In genomic region chr22:50260801-50261614, GRCh38 we compare ENCODE assay signal across 1 cellular context.
TF ChIP-seq lines count a peak whose summit lies in the region.

No MANE protein-coding gene starts in this region.

TF ChIP-seq in HepG2, 621 proteins besides CTCF, POLR2A, EP300 and RAD21 (continued from another document and continues in another):
- TF ChIP-seq ZNF775 (CRISPR knock-in tag; IDR thresholded peaks at IDR 0.05; ENCODE audit: borderline replicate concordance), result no peak
- no peak for TF ChIP-seq ZNF207 (IDR thresholded peaks at IDR 0.05; ENCODE audit: borderline replicate concordance)
- peak; percentile 26; the same call in 1 of the 2 replicates for TF ChIP-seq DR1 (CRISPR knock-in tag; IDR thresholded peaks at IDR 0.05)
- no peak for TF ChIP-seq DNMT1 (CRISPR knock-in tag; IDR thresholded peaks at IDR 0.05)
- TF ChIP-seq PTBP1 (IDR thresholded peaks at IDR 0.05; ENCODE audit: low read depth, low read length, poor library complexity, severe bottlenecking), result no peak
- no peak for TF ChIP-seq GPBP1L1 (CRISPR knock-in tag; IDR thresholded peaks at IDR 0.05)
- TF ChIP-seq SALL1 (CRISPR knock-in tag; IDR thresholded peaks at IDR 0.05), result peak; percentile 34; the same call in 1 of the 2 replicates
- TF ChIP-seq TERF1 (CRISPR knock-in tag; IDR thresholded peaks at IDR 0.05), result no peak
- TF ChIP-seq ESRRA (CRISPR knock-in tag; IDR thresholded peaks at IDR 0.05; ENCODE audit: low read depth), result no peak
- 0 out of 2 replicates have a peak, but pooled peaks have one; percentile 42 for TF ChIP-seq ZNF639 (CRISPR knock-in tag; conservative IDR thresholded peaks at IDR 0.05)
- no peak for TF ChIP-seq ZNF740 (CRISPR knock-in tag; IDR thresholded peaks at IDR 0.05)
- TF ChIP-seq ZIK1 (CRISPR knock-in tag; IDR thresholded peaks at IDR 0.05; ENCODE audit: borderline replicate concordance, low read depth), result no peak
- no peak for TF ChIP-seq ONECUT2 (CRISPR knock-in tag; IDR thresholded peaks at IDR 0.05)
- TF ChIP-seq MXD4 (CRISPR knock-in tag; IDR thresholded peaks at IDR 0.05), result peak; percentile 76
- TF ChIP-seq MAFK (conservative IDR thresholded peaks at IDR 0.05 in 1 of 2, IDR thresholded peaks at IDR 0.05 in 1 of 2; ENCODE audit: low read length in 2 of 2), result no peak
- no peak for TF ChIP-seq MAZ (IDR thresholded peaks at IDR 0.05; ENCODE audit: borderline replicate concordance, low read depth, low read length)
- peak; percentile 41; the same call in 1 of the 2 replicates for TF ChIP-seq MAZ (CRISPR knock-in tag; IDR thresholded peaks at IDR 0.05; ENCODE audit: low read depth)
- no peak for TF ChIP-seq ZNF333 (CRISPR knock-in tag; IDR thresholded peaks at IDR 0.05; ENCODE audit: borderline replicate concordance)
- TF ChIP-seq ZNF580 (CRISPR knock-in tag; IDR thresholded peaks at IDR 0.05; ENCODE audit: borderline replicate concordance, low read depth), result no peak
- TF ChIP-seq ZNF468 (CRISPR knock-in tag; IDR thresholded peaks at IDR 0.05), result no peak
- peak; percentile 72 for TF ChIP-seq ZBTB14 (CRISPR knock-in tag; IDR thresholded peaks at IDR 0.05)
- no peak for TF ChIP-seq ZNF10 (CRISPR knock-in tag; IDR thresholded peaks at IDR 0.05; ENCODE audit: borderline replicate concordance, low read depth)
- no peak for TF ChIP-seq RBM22 (optimal IDR thresholded peaks at IDR 0.05; ENCODE audit: low read length)
- TF ChIP-seq ATF2 (CRISPR knock-in tag; IDR thresholded peaks at IDR 0.05), result no peak
- TF ChIP-seq ZNF282 (IDR thresholded peaks at IDR 0.05; ENCODE audit: partially characterized antibody), result no peak
- 0 out of 2 replicates have a peak, but pooled peaks have one; percentile 54 for TF ChIP-seq ZNF205 (CRISPR knock-in tag; IDR thresholded peaks at IDR 0.05)
- TF ChIP-seq NFIB (CRISPR knock-in tag; IDR thresholded peaks at IDR 0.05; ENCODE audit: borderline replicate concordance), result no peak
- no peak for TF ChIP-seq REXO4 (CRISPR knock-in tag; IDR thresholded peaks at IDR 0.05; ENCODE audit: borderline replicate concordance)
- no peak for TF ChIP-seq RFX5 (IDR thresholded peaks at IDR 0.05; ENCODE audit: low read depth, low read length)
- no peak for TF ChIP-seq ZNF414 (CRISPR knock-in tag; IDR thresholded peaks at IDR 0.05)
- no peak for TF ChIP-seq ZNF12 (CRISPR knock-in tag; IDR thresholded peaks at IDR 0.05)
- TF ChIP-seq ATM (IDR thresholded peaks at IDR 0.05; ENCODE audit: borderline replicate concordance), result no peak
- 0 out of 2 replicates have a peak, but pooled peaks have one; percentile 21 for TF ChIP-seq ZNF501 (CRISPR knock-in tag; IDR thresholded peaks at IDR 0.05)
- no peak; the same call in 1 of the 2 replicates for TF ChIP-seq TBX2 (CRISPR knock-in tag; IDR thresholded peaks at IDR 0.05; ENCODE audit: borderline replicate concordance)
- no peak for TF ChIP-seq NFIC (IDR thresholded peaks at IDR 0.05; ENCODE audit: low read length)
- no peak for TF ChIP-seq KLF16 (CRISPR knock-in tag; IDR thresholded peaks at IDR 0.05)
- no peak for TF ChIP-seq SMARCC2 (IDR thresholded peaks at IDR 0.05)
- no peak for TF ChIP-seq RFX3 (CRISPR knock-in tag; IDR thresholded peaks at IDR 0.05)
- no peak for TF ChIP-seq CENPBD1 (CRISPR knock-in tag; IDR thresholded peaks at IDR 0.05; ENCODE audit: borderline replicate concordance, low read depth)
- no peak for TF ChIP-seq ATF3 (CRISPR knock-in tag; IDR thresholded peaks at IDR 0.05)
- TF ChIP-seq FIP1L1 (IDR thresholded peaks at IDR 0.05; ENCODE audit: borderline replicate concordance, insufficient read depth, low read depth, low read length), result no peak
- TF ChIP-seq ZNF33B (CRISPR knock-in tag; IDR thresholded peaks at IDR 0.05), result 0 out of 2 replicates have a peak, but pooled peaks have one; percentile 81
- no peak for TF ChIP-seq ZNF17 (CRISPR knock-in tag; IDR thresholded peaks at IDR 0.05)
- 0 out of 2 replicates have a peak, but pooled peaks have one; percentile 44 for TF ChIP-seq FOXC1 (CRISPR knock-in tag; IDR thresholded peaks at IDR 0.05; ENCODE audit: borderline replicate concordance)
- no peak for TF ChIP-seq ZNF589 (CRISPR knock-in tag; conservative IDR thresholded peaks at IDR 0.05)
- no peak for TF ChIP-seq SMARCE1 (IDR thresholded peaks at IDR 0.05; ENCODE audit: borderline replicate concordance)
- 0 out of 2 replicates have a peak, but pooled peaks have one; percentile 24 for TF ChIP-seq SP5 (CRISPR knock-in tag; IDR thresholded peaks at IDR 0.05; ENCODE audit: borderline replicate concordance, low read depth)
- TF ChIP-seq MBNL3 (CRISPR knock-in tag; conservative IDR thresholded peaks at IDR 0.05), result no peak
- no peak for TF ChIP-seq KAT7 (CRISPR knock-in tag; IDR thresholded peaks at IDR 0.05; ENCODE audit: borderline replicate concordance)
- TF ChIP-seq GPN1 (CRISPR knock-in tag; IDR thresholded peaks at IDR 0.05; ENCODE audit: borderline replicate concordance), result no peak
- TF ChIP-seq ZNF598 (CRISPR knock-in tag; IDR thresholded peaks at IDR 0.05; ENCODE audit: borderline replicate concordance), result no peak; the same call in 1 of the 2 replicates
- no peak for TF ChIP-seq ZBTB42 (CRISPR knock-in tag; IDR thresholded peaks at IDR 0.05)
- no peak for TF ChIP-seq ZBTB4 (CRISPR knock-in tag; IDR thresholded peaks at IDR 0.05; ENCODE audit: borderline replicate concordance)
- TF ChIP-seq ZBTB39 (CRISPR knock-in tag; IDR thresholded peaks at IDR 0.05), result no peak; the same call in 1 of the 2 replicates
- TF ChIP-seq E2F5 (CRISPR knock-in tag; conservative IDR thresholded peaks at IDR 0.05), result 0 out of 2 replicates have a peak, but pooled peaks have one; percentile 25
- TF ChIP-seq NCOR1 (IDR thresholded peaks at IDR 0.05; ENCODE audit: borderline replicate concordance, low read length), result no peak
- no peak for TF ChIP-seq ZKSCAN1 (IDR thresholded peaks at IDR 0.05; ENCODE audit: low read length)
